ENCODE assay signal across 17 cellular contexts in genomic region chr13:74153316-74153715, GRCh38. TPM values are rescaled to one million over a fixed set of nuclear protein-coding genes. Genes with fewer than 3 reads are reported as not detected.
DNase-seq lines count a peak whose midpoint lies in the region; ATAC-seq and TF ChIP-seq lines count a peak whose summit lies in the region.
"Had no signal": no experiment of that assay in that cellular context is flagged by ENCODE, and none has a peak within 500 bp of the region (broad histone marks: within the 10 kb centered on the region; RNA-seq: fewer than 3 reads in every experiment).

No MANE protein-coding gene starts in this region.

- H3K9me3 Mint-ChIP-seq in activated CD8-positive, alpha-beta T cell treated with anti-CD3 and anti-CD28 coated beads for 36 hours, result no peaks in the 10 kb centered on the region
- no peaks in the 10 kb centered on the region for H3K9me3 Mint-ChIP-seq in activated CD8-positive, alpha-beta T cell treated with anti-CD3 and anti-CD28 coated beads, Interleukin-2, amount 10 ng/mL, durations not matched to agents 7 days and 5 days (ENCODE audit: insufficient read depth)
- H3K9me3 Mint-ChIP-seq in activated T-helper 17 cell treated with anti-CD3 and anti-CD28 coated beads, Interleukin-2, amount 50 U/mL, for 72 hours, result no peaks in the 10 kb centered on the region
- H3K9me3 Mint-ChIP-seq: IgD-negative memory B cell had no signal

- intact Hi-C loops in activated CD8-positive, alpha-beta T cell treated with anti-CD3 and anti-CD28 coated beads for 36 hours (cut with micrococcal nuclease), result no loop called here
- intact Hi-C loops in right lobe of liver (cut with DNase I), result no loop called here
- intact Hi-C loops in vagina (cut with DNase I), result no loop called here
- intact Hi-C loops in mucosa of descending colon (cut with DNase I, micrococcal nuclease), result no loop called here

- H3K27me3 Mint-ChIP-seq in activated CD8-positive, alpha-beta T cell treated with anti-CD3 and anti-CD28 coated beads for 36 hours, result no peaks in the 10 kb centered on the region
- peaks cover 2% of the 10 kb centered on the region for H3K27me3 Mint-ChIP-seq in activated CD8-positive, alpha-beta T cell treated with anti-CD3 and anti-CD28 coated beads, Interleukin-2, amount 10 ng/mL, durations not matched to agents 7 days and 5 days (ENCODE audit: low read depth)
- no peaks in the 10 kb centered on the region for H3K27me3 Mint-ChIP-seq in activated T-helper 17 cell treated with anti-CD3 and anti-CD28 coated beads, Interleukin-2, amount 50 U/mL, for 72 hours

- peaks cover 4% of the 10 kb centered on the region for H3K4me1 Mint-ChIP-seq in activated CD8-positive, alpha-beta T cell treated with anti-CD3 and anti-CD28 coated beads for 36 hours (ENCODE audit: low read depth)
- H3K4me1 Mint-ChIP-seq in activated CD8-positive, alpha-beta T cell treated with anti-CD3 and anti-CD28 coated beads, Interleukin-2, amount 10 ng/mL, durations not matched to agents 7 days and 5 days (ENCODE audit: low read depth), result no peaks in the 10 kb centered on the region
- H3K4me1 Mint-ChIP-seq in activated T-helper 17 cell treated with anti-CD3 and anti-CD28 coated beads, Interleukin-2, amount 50 U/mL, for 72 hours, result no peaks in the 10 kb centered on the region

- H3K4me1 ChIP-seq in right lobe of liver, result no peaks in the 10 kb centered on the region
- no peaks in the 10 kb centered on the region for H3K4me1 ChIP-seq in vagina
- H3K4me1 ChIP-seq in mucosa of descending colon (ENCODE audit: low read depth), result no peaks in the 10 kb centered on the region
- H3K4me1 ChIP-seq: BLaER1 treated with 17β-estradiol and CSF1 and Interleukin-3, amounts not matched to agents 10 nM and 100 nM had no signal

- H3K9me3 ChIP-seq in right lobe of liver (no peaks in the 10 kb centered on the region), vagina (no peaks in the 10 kb centered on the region), mucosa of descending colon (no peaks in the 10 kb centered on the region)
- H3K9me3 ChIP-seq: BLaER1 treated with 17β-estradiol and CSF1 and Interleukin-3, amounts not matched to agents 10 nM and 100 nM; SJSA1 had no signal

- 26% methylated on average over 2 of the region's 2 CpGs for WGBS in right lobe of liver (ENCODE audit: insufficient coverage, low coverage, low lambda C conversion rate, missing lambda C conversion rate)

- TF ChIP-seq CTCF in activated CD8-positive, alpha-beta T cell treated with anti-CD3 and anti-CD28 coated beads for 36 hours (IDR thresholded peaks at IDR 0.05), result no peak
- TF ChIP-seq CTCF in right lobe of liver (IDR thresholded peaks at IDR 0.05) (no peak), vagina (IDR thresholded peaks at IDR 0.05) (no peak), mucosa of descending colon (IDR thresholded peaks at IDR 0.05) (no peak)

- TF ChIP-seq POLR2A in right lobe of liver (IDR thresholded peaks at IDR 0.05), result no peak
- no peak for TF ChIP-seq POLR2A in vagina (IDR thresholded peaks at IDR 0.05)

- POLR2A ChIA-PET in activated CD8-positive, alpha-beta T cell treated with anti-CD3 and anti-CD28 coated beads for 36 hours (lab: Charles Lee), result no interaction called here
- POLR2A ChIA-PET in activated CD8-positive, alpha-beta T cell treated with anti-CD3 and anti-CD28 coated beads, Interleukin-2, amount 10 ng/mL, durations not matched to agents 7 days and 5 days (lab: Charles Lee), result interaction anchor here (1.0 kb wide), 1 partner anchor 17 kb away, joined by 3 read pairs; no protein-coding TSS in a partner anchor

- no peaks in the 10 kb centered on the region for H3K36me3 Mint-ChIP-seq in activated CD8-positive, alpha-beta T cell treated with anti-CD3 and anti-CD28 coated beads for 36 hours (ENCODE audit: low read depth)
- H3K36me3 Mint-ChIP-seq in activated CD8-positive, alpha-beta T cell treated with anti-CD3 and anti-CD28 coated beads, Interleukin-2, amount 10 ng/mL, durations not matched to agents 7 days and 5 days (ENCODE audit: low read depth), result no peaks in the 10 kb centered on the region
- no peaks in the 10 kb centered on the region for H3K36me3 Mint-ChIP-seq in activated T-helper 17 cell treated with anti-CD3 and anti-CD28 coated beads, Interleukin-2, amount 50 U/mL, for 72 hours (ENCODE audit: low read depth)

- no peaks in the 10 kb centered on the region for H3K36me3 ChIP-seq in right lobe of liver
- H3K36me3 ChIP-seq in vagina, result no peaks in the 10 kb centered on the region
- no peaks in the 10 kb centered on the region for H3K36me3 ChIP-seq in mucosa of descending colon (ENCODE audit: low read depth)
- H3K36me3 ChIP-seq: BLaER1 treated with 17β-estradiol and CSF1 and Interleukin-3, amounts not matched to agents 10 nM and 100 nM; SJSA1 had no signal

- CTCF ChIA-PET in activated CD8-positive, alpha-beta T cell treated with anti-CD3 and anti-CD28 coated beads for 36 hours (lab: Charles Lee), result interaction anchor here (1.2 to 1.4 kb wide), 3 partner anchors 14 to 133 kb away, joined by 3 to 5 read pairs (median 5); no protein-coding TSS in a partner anchor
- CTCF ChIA-PET in activated CD8-positive, alpha-beta T cell treated with anti-CD3 and anti-CD28 coated beads, Interleukin-2, amount 10 ng/mL, durations not matched to agents 7 days and 5 days (lab: Charles Lee), result interaction anchor here (2.2 to 2.4 kb wide), 2 partner anchors 14 to 134 kb away, joined by 11 to 16 read pairs; no protein-coding TSS in a partner anchor

- H3K27ac ChIP-seq in right lobe of liver (no peak overlapping the region), vagina (no peak overlapping the region)
- H3K27ac ChIP-seq: 22Rv1; BLaER1 treated with 17β-estradiol and CSF1 and Interleukin-3, amounts not matched to agents 10 nM and 100 nM; SJSA1 had no signal

- ATAC-seq in activated CD8-positive, alpha-beta T cell treated with anti-CD3 and anti-CD28 coated beads for 36 hours, result peak; percentile 17
- ATAC-seq in activated CD8-positive, alpha-beta T cell treated with anti-CD3 and anti-CD28 coated beads, Interleukin-2, amount 10 ng/mL, durations not matched to agents 7 days and 5 days, result no peak
- ATAC-seq in HG02870 (IDR thresholded peaks at IDR 0.05; ENCODE audit: unreplicated experiment) (peak; percentile 66), right lobe of liver (peak; percentile 57 to 97 (median 63)), mucosa of descending colon (no peak)
- ATAC-seq in activated T-helper 17 cell treated with anti-CD3 and anti-CD28 coated beads, Interleukin-2, amount 50 U/mL, for 72 hours (replicated peaks), result peak; percentile 40
- ATAC-seq: HCT116 had no signal

- H3K4me3 ChIP-seq in right lobe of liver (no peak overlapping the region), vagina (no peak overlapping the region), mucosa of descending colon (no peak overlapping the region)
- H3K4me3 ChIP-seq: BLaER1 treated with 17β-estradiol and CSF1 and Interleukin-3, amounts not matched to agents 10 nM and 100 nM; SJSA1 had no signal

- H3K27ac Mint-ChIP-seq in activated CD8-positive, alpha-beta T cell treated with anti-CD3 and anti-CD28 coated beads for 36 hours, result no peak overlapping the region
- H3K27ac Mint-ChIP-seq in activated CD8-positive, alpha-beta T cell treated with anti-CD3 and anti-CD28 coated beads, Interleukin-2, amount 10 ng/mL, durations not matched to agents 7 days and 5 days, result no peak overlapping the region
- no peak overlapping the region for H3K27ac Mint-ChIP-seq in activated T-helper 17 cell treated with anti-CD3 and anti-CD28 coated beads, Interleukin-2, amount 50 U/mL, for 72 hours

- H3K27me3 ChIP-seq in right lobe of liver (no peaks in the 10 kb centered on the region), vagina (no peaks in the 10 kb centered on the region)
- H3K27me3 ChIP-seq: BLaER1 treated with 17β-estradiol and CSF1 and Interleukin-3, amounts not matched to agents 10 nM and 100 nM; SJSA1 had no signal

- DNase-seq in activated CD8-positive, alpha-beta T cell treated with anti-CD3 and anti-CD28 coated beads for 36 hours, result no peak
- no peak for DNase-seq in activated CD8-positive, alpha-beta T cell treated with anti-CD3 and anti-CD28 coated beads, Interleukin-2, amount 10 ng/mL, durations not matched to agents 7 days and 5 days
- DNase-seq in right lobe of liver (no peak), vagina (ENCODE audit: extremely low spot score in 2 of 2) (no peak), mucosa of descending colon (no peak), NCI-H82 treated with DMSO at 0.1 percent for 48 hours (lab: John Stamatoyannopoulos, UW; ENCODE audit: unreplicated experiment) (no peak)
- DNase-seq: NCI-H1048, NCI-H2107, NCI-H226, NCI-H69 had no signal

- no peak overlapping the region for H3K4me3 Mint-ChIP-seq in activated CD8-positive, alpha-beta T cell treated with anti-CD3 and anti-CD28 coated beads for 36 hours
- H3K4me3 Mint-ChIP-seq in activated CD8-positive, alpha-beta T cell treated with anti-CD3 and anti-CD28 coated beads, Interleukin-2, amount 10 ng/mL, durations not matched to agents 7 days and 5 days, result no peak overlapping the region
- H3K4me3 Mint-ChIP-seq in activated T-helper 17 cell treated with anti-CD3 and anti-CD28 coated beads, Interleukin-2, amount 50 U/mL, for 72 hours, result no peak overlapping the region
- H3K4me3 Mint-ChIP-seq: IgD-negative memory B cell had no signal

RNA-seq across cellular contexts. Expression of gene KLF12, which starts 19.1 kb away (rescaled TPM):
- total RNA-seq in activated CD8-positive, alpha-beta T cell treated with anti-CD3 and anti-CD28 coated beads for 36 hours, result 10 to 100 TPM; 17.1 to 19.6 TPM
- total RNA-seq in activated CD8-positive, alpha-beta T cell treated with anti-CD3 and anti-CD28 coated beads, Interleukin-2, amount 10 ng/mL, durations not matched to agents 7 days and 5 days, result 10 to 100 TPM; 24.6 to 26.3 TPM
- total RNA-seq in activated T-helper 17 cell treated with anti-CD3 and anti-CD28 coated beads, Interleukin-2, amount 50 U/mL, for 72 hours, result 10 to 100 TPM; 14.3 to 30.5 TPM
- total RNA-seq in right lobe of liver (10 to 100 TPM in 3 of 6 experiments, 1 to 10 TPM in 3; 6.0 to 20.7 (median 10.4) TPM), vagina (5.4 TPM), mucosa of descending colon (10 to 100 TPM in 2 of 3 donors, 1 to 10 TPM in 1; 7.4 to 14.1 (median 10.5) TPM)

Comparison
In these comparisons a context has a peak if more than half of its experiments do, and no peak if none do; other contexts are left out.
1. ATAC-seq: peak in activated CD8-positive, alpha-beta T cell treated with anti-CD3 and anti-CD28 coated beads for 36 hours (single experiment), HG02870 (single experiment), activated T-helper 17 cell treated with anti-CD3 and anti-CD28 coated beads, Interleukin-2, amount 50 U/mL, for 72 hours (single experiment) and right lobe of liver (4 of 4); none in activated CD8-positive, alpha-beta T cell treated with anti-CD3 and anti-CD28 coated beads, Interleukin-2, amount 10 ng/mL, durations not matched to agents 7 days and 5 days (single experiment) and mucosa of descending colon (single experiment).